11 cellular contexts compared by ENCODE assay signal in the genomic region with DNA sequence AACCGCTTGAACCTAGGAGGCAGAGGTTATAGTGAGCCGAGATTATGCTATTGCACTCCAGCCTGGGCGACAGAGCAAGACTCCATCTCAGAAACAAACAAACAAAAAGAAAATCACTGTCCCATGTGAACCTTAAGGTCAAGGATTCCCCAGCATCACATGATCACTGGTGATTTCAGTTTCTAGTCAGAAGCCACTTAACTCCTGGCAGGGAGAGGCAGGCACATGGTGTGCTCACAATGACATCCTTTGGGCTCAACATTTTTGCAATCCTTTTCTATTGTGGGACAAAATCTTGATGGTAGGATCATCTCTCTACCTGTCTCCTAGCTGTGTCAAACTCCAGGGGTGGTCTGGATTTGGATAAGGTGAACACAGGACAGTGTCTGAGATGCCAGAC.
"Had no signal": no experiment of that assay in that cellular context is flagged by ENCODE, and none has a peak within 500 bp of the region (broad histone marks: within the 10 kb centered on the region; RNA-seq: fewer than 3 reads in every experiment).

No MANE protein-coding gene starts in this region.

- H3K9me3 Mint-ChIP-seq: activated B cell treated with CpG ODN at 0.5 μM for 24 hours; activated CD4-positive, alpha-beta T cell treated with anti-CD3 and anti-CD28 coated beads, Interleukin-2, amount 10 ng/mL, durations not matched to agents 7 days and 5 days had no signal

- H3K4me1 ChIP-seq: left lung, transverse colon had no signal

- H3K27me3 Mint-ChIP-seq: activated B cell treated with CpG ODN at 0.5 μM for 24 hours; activated CD4-positive, alpha-beta T cell treated with anti-CD3 and anti-CD28 coated beads, Interleukin-2, amount 10 ng/mL, durations not matched to agents 7 days and 5 days had no signal

- H3K9me3 ChIP-seq: left lung, transverse colon had no signal

- H3K27ac Mint-ChIP-seq: activated B cell treated with CpG ODN at 0.5 μM for 24 hours; activated CD4-positive, alpha-beta T cell treated with anti-CD3 and anti-CD28 coated beads, Interleukin-2, amount 10 ng/mL, durations not matched to agents 7 days and 5 days; nephron progenitor cell had no signal

- DNase-seq: activated B cell treated with CpG ODN at 0.5 μM for 24 hours; activated CD4-positive, alpha-beta T cell treated with anti-CD3 and anti-CD28 coated beads, Interleukin-2, amount 10 ng/mL, durations not matched to agents 7 days and 5 days; activated CD8-positive, alpha-beta memory T cell treated with anti-CD3 and anti-CD28 coated beads for 24 hours; activated naive CD4-positive, alpha-beta T cell treated with anti-CD3 and anti-CD28 coated beads, Interleukin-2, amount 50 U/mL, for 16 hours; dermis blood vessel endothelial cell; erythroblast; hypothalamus; left lung; nephron progenitor cell; T-helper 2 cell; transverse colon had no signal

- ATAC-seq: left lung had no signal

- H3K4me3 Mint-ChIP-seq: activated B cell treated with CpG ODN at 0.5 μM for 24 hours; activated CD4-positive, alpha-beta T cell treated with anti-CD3 and anti-CD28 coated beads, Interleukin-2, amount 10 ng/mL, durations not matched to agents 7 days and 5 days; nephron progenitor cell had no signal

- H3K4me1 Mint-ChIP-seq: activated B cell treated with CpG ODN at 0.5 μM for 24 hours; activated CD4-positive, alpha-beta T cell treated with anti-CD3 and anti-CD28 coated beads, Interleukin-2, amount 10 ng/mL, durations not matched to agents 7 days and 5 days; nephron progenitor cell had no signal

- H3K27me3 ChIP-seq: left lung, transverse colon had no signal

- H3K27ac ChIP-seq: left lung had no signal

- H3K4me3 ChIP-seq: left lung, transverse colon had no signal
